In the genomic region with DNA sequence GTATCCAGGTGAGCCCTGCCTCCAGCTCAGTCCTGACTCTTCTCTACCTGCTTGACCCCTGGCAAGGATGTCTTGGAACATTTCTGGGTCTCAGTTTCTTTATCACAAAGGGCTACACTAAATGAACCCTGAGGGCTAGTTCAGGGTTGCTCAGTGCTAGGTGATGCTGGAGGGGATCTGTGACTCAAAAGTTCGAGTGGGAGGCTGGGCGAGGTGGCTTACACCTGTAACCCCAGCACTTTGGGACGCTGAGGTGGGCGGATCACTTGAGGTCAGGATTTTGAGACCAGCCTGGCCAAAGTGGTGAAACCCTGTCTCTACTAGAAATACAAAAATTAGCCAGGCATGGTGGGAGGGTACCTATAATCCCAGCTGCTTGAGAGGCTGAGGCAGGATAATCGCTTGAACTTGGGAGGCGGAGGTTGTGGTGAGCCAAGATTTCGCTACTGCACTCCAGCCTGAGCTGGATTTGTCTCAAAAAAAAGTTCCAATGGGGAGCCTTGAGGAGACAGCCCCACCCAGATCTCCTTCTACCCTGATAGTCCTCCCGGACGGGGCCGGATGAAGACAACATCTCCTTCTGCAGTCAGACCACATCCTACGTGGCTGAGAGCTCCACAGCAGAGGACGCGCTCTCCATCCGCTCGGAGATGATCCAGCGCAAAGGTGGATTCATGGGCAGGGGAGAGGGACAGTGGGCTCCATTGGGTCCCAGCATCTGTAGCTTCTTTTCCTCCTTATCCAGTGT, we compare ENCODE assay signal across 22 cellular contexts. TPM values are rescaled to one million over a fixed set of nuclear protein-coding genes. Genes with fewer than 3 reads are reported as not detected.
A peak's percentile ranks its signal among the peaks of the same experiment; 100 is the strongest.
DNase-seq lines count a peak whose midpoint lies in the region; ATAC-seq and TF ChIP-seq lines count a peak whose summit lies in the region.
"Had no signal": no experiment of that assay in that cellular context is flagged by ENCODE, and none has a peak within 500 bp of the region (broad histone marks: within the 10 kb centered on the region; RNA-seq: fewer than 3 reads in every experiment).

No MANE protein-coding gene starts in this region.

- peak overlapping the region; percentile 54 for H3K27ac Mint-ChIP-seq in type B pancreatic cell
- no peak overlapping the region for H3K27ac Mint-ChIP-seq in T-cell
- H3K27ac Mint-ChIP-seq: activated CD4-positive, alpha-beta T cell treated with anti-CD3 and anti-CD28 coated beads for 36 hours; activated T-cell treated with anti-CD3 and anti-CD28 coated beads, Interleukin-2, amount 50 U/mL, for 24 hours had no signal

- H3K4me3 ChIP-seq in breast epithelium = no peak overlapping the region
- H3K4me3 ChIP-seq in mammary epithelial cell (replicated peaks in 1 of 3; ENCODE audit: insufficient read depth in 1 of 3, low read depth in 2 of 3, low read length in 3 of 3) = no peak overlapping the region
- H3K4me3 ChIP-seq in esophagus (ENCODE audit: low read depth in 1 of 2, low read length in 2 of 2) = no peak overlapping the region
- H3K4me3 ChIP-seq in neural cell (ENCODE audit: low read length) = peak overlapping the region; percentile 72

- no TSS peak for BruUV-seq in mammary epithelial cell (replicated peaks; lab: Mats Ljungman, UMichigan)

- POLR2A ChIA-PET in T-cell (lab: Charles Lee) = no interaction called here

- DNase-seq in breast epithelium (ENCODE audit: low spot score in 2 of 2) (no peak), mammary epithelial cell (no peak), type B pancreatic cell (ENCODE audit: extremely low spot score, unreplicated experiment) (no peak), iPS-NIHi11 (ENCODE audit: low spot score) (no peak), T-cell (no peak), KBM-7 (no peak)
- DNase-seq: activated CD4-positive, alpha-beta T cell treated with anti-CD3 and anti-CD28 coated beads for 36 hours; activated CD8-positive, alpha-beta memory T cell treated with anti-CD3 and anti-CD28 coated beads for 24 hours; activated naive CD4-positive, alpha-beta T cell treated with Interleukin-2 at 50 U/mL for 16 hours; activated T-cell treated with anti-CD3 and anti-CD28 coated beads, Interleukin-2, amount 50 U/mL, for 24 hours; Calu3; central memory CD4-positive, alpha-beta T cell; GOT3; NCI-H1105 treated with DMSO at 0.1 percent for 48 hours; NCI-H2081 treated with DMSO at 0.1 percent for 48 hours; retina; stimulated activated CD4-positive, alpha-beta T cell treated with anti-CD3 and anti-CD28 coated beads, Interleukin-12 subunit alpha, Interleukin-12 subunit beta, amount 100 ng/mL, for 4 hours; stimulated activated CD4-positive, alpha-beta T cell treated with anti-CD3 and anti-CD28 coated beads, Interleukin-4, amount 100 ng/mL, for 4 hours had no signal

- peaks cover 48% of the 10 kb centered on the region for H3K4me1 Mint-ChIP-seq in type B pancreatic cell (ENCODE audit: unreplicated experiment)
- peaks cover 4 to 6% (median 5%) of the 10 kb centered on the region in 3 donors for H3K4me1 Mint-ChIP-seq in T-cell

- peaks cover 60% of the 10 kb centered on the region for H3K79me2 ChIP-seq in mammary epithelial cell (ENCODE audit: insufficient read depth, low read length)
- H3K79me2 ChIP-seq in neural cell (replicated peaks; ENCODE audit: insufficient read depth, low read length) = peaks cover 25% of the 10 kb centered on the region

- intact Hi-C loops in breast epithelium (cut with DNase I; ENCODE audit: low total_unique reads) = no loop called here
- intact Hi-C loops in mammary epithelial cell (cut with micrococcal nuclease) = no loop called here

- H3K4me1 ChIP-seq in breast epithelium = peaks cover 3 to 37% of the 10 kb centered on the region in 2 donors
- H3K4me1 ChIP-seq in mammary epithelial cell (ENCODE audit: insufficient read depth, low read length) = peaks cover 54% of the 10 kb centered on the region
- peaks cover 11 to 23% of the 10 kb centered on the region in 2 donors for H3K4me1 ChIP-seq in esophagus (ENCODE audit: control insufficient read depth in 2 of 2, insufficient read depth in 2 of 2, low read length in 1 of 2)

- no peaks in the 10 kb centered on the region for H3F3A ChIP-seq in neural cell (ENCODE audit: insufficient read depth, low read length, poor library complexity, severe bottlenecking)

- TF ChIP-seq CTCF in breast epithelium (IDR thresholded peaks at IDR 0.05) (no peak), mammary epithelial cell (conservative IDR thresholded peaks at IDR 0.05 in 1 of 2, IDR thresholded peaks at IDR 0.05 in 1 of 2; ENCODE audit: extremely low read depth in 1 of 2, insufficient read depth in 1 of 2, low read depth in 1 of 2, low read length in 2 of 2) (no peak), neural cell (IDR thresholded peaks at IDR 0.05; ENCODE audit: poor library complexity, severe bottlenecking) (no peak), type B pancreatic cell (conservative IDR thresholded peaks at IDR 0.05) (no peak)

- ATAC-seq in T-cell (replicated peaks in 1 of 4) = no peak
- ATAC-seq: activated CD4-positive, alpha-beta T cell treated with anti-CD3 and anti-CD28 coated beads for 36 hours; HepG2; Right ventricle myocardium inferior had no signal

- no peaks in the 10 kb centered on the region for H3K9me3 Mint-ChIP-seq in type B pancreatic cell
- H3K9me3 Mint-ChIP-seq in T-cell = no peaks in the 10 kb centered on the region
- H3K9me3 Mint-ChIP-seq: activated T-cell treated with anti-CD3 and anti-CD28 coated beads, Interleukin-2, amount 50 U/mL, for 24 hours had no signal

- TF ChIP-seq EP300 in neural cell (conservative IDR thresholded peaks at IDR 0.05; ENCODE audit: poor library complexity, severe bottlenecking) = no peak

- H3K4me2 ChIP-seq in mammary epithelial cell (ENCODE audit: insufficient read depth, low read depth, low read length) (no peak overlapping the region), neural cell (ENCODE audit: low read length) (no peak overlapping the region)

- H3K27me3 Mint-ChIP-seq in type B pancreatic cell (no peaks in the 10 kb centered on the region), T-cell (no peaks in the 10 kb centered on the region)
- H3K27me3 Mint-ChIP-seq: activated CD4-positive, alpha-beta T cell treated with anti-CD3 and anti-CD28 coated beads for 36 hours; activated T-cell treated with anti-CD3 and anti-CD28 coated beads, Interleukin-2, amount 50 U/mL, for 24 hours had no signal

- WGBS in mammary epithelial cell (ENCODE audit: low coverage, missing lambda C conversion rate) = 72% methylated on average over 16 of the region's 16 CpGs
- WGBS in esophagus, 2 donors = 66 to 74% methylated on average over 16 of the region's 16 CpGs

- H3K36me3 ChIP-seq in breast epithelium (no peaks in the 10 kb centered on the region), mammary epithelial cell (ENCODE audit: insufficient read depth, low read length) (peaks cover 6% of the 10 kb centered on the region), esophagus (ENCODE audit: control insufficient read depth in 2 of 2, insufficient read depth in 2 of 2, low read length in 1 of 2) (peaks cover 8 to 31% of the 10 kb centered on the region in 2 donors), neural cell (ENCODE audit: insufficient read depth, low read length) (no peaks in the 10 kb centered on the region)

- H3K9ac ChIP-seq in mammary epithelial cell (ENCODE audit: insufficient read depth, low read length) (no peak overlapping the region), neural cell (ENCODE audit: low read length) (no peak overlapping the region)

- H2AFZ ChIP-seq in mammary epithelial cell (ENCODE audit: low read depth, low read length) = no peak overlapping the region
- no peak overlapping the region for H2AFZ ChIP-seq in neural cell (ENCODE audit: low read depth, low read length)

- peaks cover 20% of the 10 kb centered on the region for H3K36me3 Mint-ChIP-seq in type B pancreatic cell
- H3K36me3 Mint-ChIP-seq in T-cell = no peaks in the 10 kb centered on the region

- H3K9me3 ChIP-seq in breast epithelium (no peaks in the 10 kb centered on the region), mammary epithelial cell (replicated peaks; ENCODE audit: insufficient read depth, low read length) (no peaks in the 10 kb centered on the region), esophagus (ENCODE audit: control insufficient read depth in 2 of 2, insufficient read depth in 1 of 2, low read depth in 1 of 2, low read length in 1 of 2) (no peaks in the 10 kb centered on the region), neural cell (ENCODE audit: low read length) (no peaks in the 10 kb centered on the region)

- H3K27me3 ChIP-seq in breast epithelium (no peaks in the 10 kb centered on the region), mammary epithelial cell (ENCODE audit: insufficient read depth, low read length) (no peaks in the 10 kb centered on the region), esophagus (ENCODE audit: control insufficient read depth in 1 of 2, insufficient read depth in 2 of 2, low read length in 2 of 2) (no peaks in the 10 kb centered on the region), neural cell (ENCODE audit: insufficient read depth, low read depth, low read length) (no peaks in the 10 kb centered on the region)

- no peak for TF ChIP-seq RAD21 in neural cell (conservative IDR thresholded peaks at IDR 0.05)

- H4K20me1 ChIP-seq in mammary epithelial cell (ENCODE audit: insufficient read depth, low read length) (peaks cover 2% of the 10 kb centered on the region), neural cell (ENCODE audit: insufficient read depth) (no peaks in the 10 kb centered on the region)

- CTCF ChIA-PET in mammary epithelial cell (lab: Charles Lee; ENCODE audit: low non-redundant PET) (interaction anchor here (0.8 kb wide), 1 partner anchor 17 kb away, joined by 4 read pairs; no protein-coding TSS in a partner anchor), T-cell (lab: Charles Lee) (interaction anchor here in 1 of 2 donors (1.2 kb wide), 1 partner anchor 56 kb away, joined by 3 read pairs; no protein-coding TSS in a partner anchor)

- H3K9me2 ChIP-seq in neural cell (ENCODE audit: insufficient read depth, low read length) = no peaks in the 10 kb centered on the region

- peak overlapping the region; percentile 86 to 97 for H3K27ac ChIP-seq in breast epithelium
- no peak overlapping the region for H3K27ac ChIP-seq in mammary epithelial cell (ENCODE audit: insufficient read depth, low read depth, low read length)
- H3K27ac ChIP-seq in esophagus (ENCODE audit: low read depth in 2 of 2, low read length in 1 of 2) = peak overlapping the region; percentile 21 to 79
- H3K27ac ChIP-seq in neural cell (ENCODE audit: low read length) = no peak overlapping the region

- in situ Hi-C loops in mammary epithelial cell (cut with MboI; ENCODE audit: low sequenced_read_pairs in 2 of 2) = loop anchor here in 1 of 2 donors (5.0 kb wide), 1 partner anchor 51 kb away; no protein-coding TSS in a partner anchor
- in situ Hi-C loops in KBM-7 (cut with MboI; ENCODE audit: low pct_unique_long_range_greater_than_20kb, low sequenced_read_pairs) = no loop called here

- no peak for TF ChIP-seq POLR2A in breast epithelium (IDR thresholded peaks at IDR 0.05)

- dilution Hi-C loops in mammary epithelial cell (cut with HindIII; ENCODE audit: low sequenced_read_pairs) = loop anchor here (5.0 kb wide), 1 partner anchor 56 kb away; no protein-coding TSS in a partner anchor

- no peak overlapping the region for H3K4me3 Mint-ChIP-seq in type B pancreatic cell
- H3K4me3 Mint-ChIP-seq in T-cell = no peak overlapping the region
- H3K4me3 Mint-ChIP-seq: activated CD4-positive, alpha-beta T cell treated with anti-CD3 and anti-CD28 coated beads for 36 hours; activated T-cell treated with anti-CD3 and anti-CD28 coated beads, Interleukin-2, amount 50 U/mL, for 24 hours had no signal

RNA-seq across cellular contexts. Expression of gene YARS1, which starts 48.9 kb away (rescaled TPM):
- 10 to 100 TPM; 53.8 to 67.5 (median 67.2) TPM for total RNA-seq in breast epithelium
- total RNA-seq in mammary epithelial cell = 100 to 1,000 TPM; 165 to 219 TPM
- polyA plus RNA-seq in mammary epithelial cell = 92.6 TPM
- 346 TPM for polyA minus RNA-seq in mammary epithelial cell
- polyA plus RNA-seq in esophagus = 10 to 100 TPM; 33.2 to 52.2 TPM
- 40.1 and 49.4 TPM in 2 replicates for polyA plus RNA-seq in neural cell
- polyA minus RNA-seq in neural cell = 49.0 and 51.6 TPM in 2 replicates
- 83.7 and 103 TPM in 2 replicates for total RNA-seq in type B pancreatic cell (ENCODE audit: low replicate concordance)
- total RNA-seq in T-cell = 100 to 1,000 TPM in 3 of 5 donors, 10 to 100 TPM in 2; 88.9 to 197 (median 172) TPM

RNA-seq across cellular contexts. Expression of gene S100PBP, which starts 49.2 kb away (rescaled TPM):
- 10 to 100 TPM; 25.0 to 49.0 (median 29.5) TPM for total RNA-seq in breast epithelium
- total RNA-seq in mammary epithelial cell = 10 to 100 TPM; 31.2 to 41.7 TPM
- 12.4 TPM for polyA plus RNA-seq in mammary epithelial cell
- 42.7 TPM for polyA minus RNA-seq in mammary epithelial cell
- 10 to 100 TPM in 1 of 2 donors, 1 to 10 TPM in 1; 4.6 to 11.4 TPM for polyA plus RNA-seq in esophagus
- polyA plus RNA-seq in neural cell = 63.4 and 77.0 TPM in 2 replicates
- 51.4 and 57.8 TPM in 2 replicates for polyA minus RNA-seq in neural cell
- 27.0 and 53.8 TPM in 2 replicates for total RNA-seq in type B pancreatic cell (ENCODE audit: low replicate concordance)
- 10 to 100 TPM; 46.6 to 77.6 (median 63.6) TPM for total RNA-seq in T-cell

Comparison
In these comparisons a context has a peak if more than half of its experiments do, and no peak if none do; other contexts are left out.
1. H3K27ac ChIP-seq: peak in breast epithelium (2 of 2) and esophagus (2 of 2); none in mammary epithelial cell (single experiment) and neural cell (single experiment).